In genomic region chr4:138163171-138163570, GRCh38 we compare ENCODE assay signal across 9 cellular contexts.
"Had no signal": no experiment of that assay in that cellular context is flagged by ENCODE, and none has a peak within 500 bp of the region (broad histone marks: within the 10 kb centered on the region; RNA-seq: fewer than 3 reads in every experiment).

No MANE protein-coding gene starts in this region.

- H3K4me2 ChIP-seq: GM23338 had no signal

- H3K9me3 Mint-ChIP-seq: GM23338, H9, HFFc6 had no signal

- DNase-seq: H9, HCEC 1CT, HFFc6, KG1 had no signal

- H3K4me1 Mint-ChIP-seq: IgD-negative memory B cell had no signal

- FAIRE-seq: H1, H54, HTR-8/SVneo had no signal

- H3K4me3 Mint-ChIP-seq: GM23338, H9, HFFc6, IgD-negative memory B cell had no signal

- H3K27ac Mint-ChIP-seq: GM23338, H9, HFFc6, IgD-negative memory B cell had no signal

- H2AFZ ChIP-seq: GM23338 had no signal

- ATAC-seq: GM23338 had no signal

- H3K4me3 ChIP-seq: GM23338 had no signal

- H3K36me3 Mint-ChIP-seq: IgD-negative memory B cell had no signal

- H3K27me3 Mint-ChIP-seq: IgD-negative memory B cell had no signal
